20 cellular contexts compared by ENCODE assay signal in genomic region chr6:154480144-154480639, GRCh38. TPM values are rescaled to one million over a fixed set of nuclear protein-coding genes. Genes with fewer than 3 reads are reported as not detected.
DNase-seq lines count a peak whose midpoint lies in the region; ATAC-seq, FAIRE-seq and TF ChIP-seq lines count a peak whose summit lies in the region.
"Had no signal": no experiment of that assay in that cellular context is flagged by ENCODE, and none has a peak within 500 bp of the region (broad histone marks: within the 10 kb centered on the region; RNA-seq: fewer than 3 reads in every experiment).

No MANE protein-coding gene starts in this region.

- no peak for ATAC-seq in A549
- ATAC-seq in body of pancreas, result no peak
- ATAC-seq: activated CD8-positive, alpha-beta memory T cell treated with anti-CD3 and anti-CD28 coated beads, Interleukin-2, amount 10 ng/mL, durations not matched to agents 7 days and 5 days; HCT116; T-cell had no signal

- POLR2A ChIA-PET in A549 (lab: Yijun Ruan, JAX), result no interaction called here

- no peak overlapping the region for H3K27ac ChIP-seq in A549
- H3K27ac ChIP-seq in endodermal cell (ENCODE audit: low read depth, low read length), result peak overlapping the region; percentile 3
- H3K27ac ChIP-seq in ovary, result peak overlapping the region; percentile 42 to 49
- no peak overlapping the region for H3K27ac ChIP-seq in right atrium auricular region
- H3K27ac ChIP-seq in body of pancreas, result peak overlapping the region in 2 of 4 donors; percentile 22 to 62

- TF ChIP-seq RAD21 in A549 (conservative IDR thresholded peaks at IDR 0.05 in 1 of 2, IDR thresholded peaks at IDR 0.05 in 1 of 2), result no peak

- H3K9me3 ChIP-seq in A549, result no peaks in the 10 kb centered on the region
- no peaks in the 10 kb centered on the region for H3K9me3 ChIP-seq in endodermal cell (ENCODE audit: control insufficient read depth, low read length)
- no peaks in the 10 kb centered on the region for H3K9me3 ChIP-seq in ovary
- H3K9me3 ChIP-seq in right atrium auricular region, result no peaks in the 10 kb centered on the region
- H3K9me3 ChIP-seq in body of pancreas, result no peaks in the 10 kb centered on the region

- H3K27me3 ChIP-seq in endodermal cell (ENCODE audit: control insufficient read depth, insufficient read depth, low read length, poor library complexity, severe bottlenecking), result no peaks in the 10 kb centered on the region
- no peaks in the 10 kb centered on the region for H3K27me3 ChIP-seq in ovary
- H3K27me3 ChIP-seq in right atrium auricular region, result no peaks in the 10 kb centered on the region
- no peaks in the 10 kb centered on the region for H3K27me3 ChIP-seq in body of pancreas

- no peak for TF ChIP-seq POLR2A in A549 (IDR thresholded peaks at IDR 0.05; ENCODE audit: low read length)
- TF ChIP-seq POLR2A in ovary (IDR thresholded peaks at IDR 0.05), result no peak
- TF ChIP-seq POLR2A in body of pancreas (IDR thresholded peaks at IDR 0.05), result no peak

- H3K4me3 Mint-ChIP-seq in HFFc6 (peak overlapping the region; percentile 87), endodermal cell (no peak overlapping the region)
- H3K4me3 Mint-ChIP-seq: activated CD8-positive, alpha-beta memory T cell treated with anti-CD3 and anti-CD28 coated beads, Interleukin-2, amount 10 ng/mL, durations not matched to agents 7 days and 5 days; activated naive CD4-positive, alpha-beta T cell treated with anti-CD3 and anti-CD28 coated beads for 36 hours; T-cell had no signal

- H3K27me3 Mint-ChIP-seq in HFFc6 (ENCODE audit: insufficient read depth) (no peaks in the 10 kb centered on the region; the same call in 1 of the 2 replicates), endodermal cell (ENCODE audit: insufficient read depth) (no peaks in the 10 kb centered on the region)
- H3K27me3 Mint-ChIP-seq: T-cell had no signal

- TF ChIP-seq EP300 in A549 (IDR thresholded peaks at IDR 0.05), result no peak
- TF ChIP-seq EP300 in ovary (IDR thresholded peaks at IDR 0.05), result no peak

- H3K36me3 ChIP-seq in endodermal cell (ENCODE audit: control insufficient read depth, insufficient read depth, low read length) (no peaks in the 10 kb centered on the region), ovary (no peaks in the 10 kb centered on the region), right atrium auricular region (no peaks in the 10 kb centered on the region), body of pancreas (replicated peaks in 1 of 2; ENCODE audit: insufficient read depth in 1 of 2, low read depth in 2 of 2) (no peaks in the 10 kb centered on the region)

- H3K36me3 Mint-ChIP-seq in HFFc6 (ENCODE audit: low read depth), result peaks cover 8% of the 10 kb centered on the region
- H3K36me3 Mint-ChIP-seq in endodermal cell (ENCODE audit: low read depth), result no peaks in the 10 kb centered on the region
- H3K36me3 Mint-ChIP-seq: activated CD8-positive, alpha-beta memory T cell treated with anti-CD3 and anti-CD28 coated beads, Interleukin-2, amount 10 ng/mL, durations not matched to agents 7 days and 5 days; T-cell had no signal

- CTCF ChIA-PET in A549 (lab: Yijun Ruan, JAX), result interaction anchor here (2.1 kb wide), 1 partner anchor 21 kb away, joined by 7 read pairs; no protein-coding TSS in a partner anchor

- DNase-seq in A549 (ENCODE audit: low read depth in 1 of 2, low spot score in 1 of 2) (no peak), HFFc6 (no peak), endodermal cell (no peak), ovary (no peak), amygdala (lab: John Stamatoyannopoulos, UW) (no peak), right atrium auricular region (ENCODE audit: low spot score) (no peak), body of pancreas (no peak), NCI-H510A treated with DMSO at 0.1 percent for 48 hours (lab: John Stamatoyannopoulos, UW) (no peak)
- DNase-seq: activated CD8-positive, alpha-beta memory T cell treated with anti-CD3 and anti-CD28 coated beads, Interleukin-2, amount 10 ng/mL, durations not matched to agents 7 days and 5 days; activated naive CD4-positive, alpha-beta T cell treated with anti-CD3 and anti-CD28 coated beads for 36 hours; effector memory CD4-positive, alpha-beta T cell; GDM1; MV-4-11; NCI-H2081 treated with DMSO at 0.1 percent for 48 hours; stimulated activated CD4-positive, alpha-beta T cell treated with anti-CD3 and anti-CD28 coated beads, Interleukin-4, amount 100 ng/mL, for 1 hour; stimulated activated CD8-positive, alpha-beta memory T cell treated with anti-CD3 and anti-CD28 coated beads, Interleukin-4, amount 100 ng/mL, for 48 hours; T-cell had no signal

- H3K9ac ChIP-seq in endodermal cell (ENCODE audit: extremely low read depth, low read length, poor library complexity, severe bottlenecking), result no peak overlapping the region

- peak overlapping the region; percentile 87 for H3K27ac Mint-ChIP-seq in HFFc6
- no peak overlapping the region for H3K27ac Mint-ChIP-seq in endodermal cell
- H3K27ac Mint-ChIP-seq: activated CD8-positive, alpha-beta memory T cell treated with anti-CD3 and anti-CD28 coated beads, Interleukin-2, amount 10 ng/mL, durations not matched to agents 7 days and 5 days; activated naive CD4-positive, alpha-beta T cell treated with anti-CD3 and anti-CD28 coated beads for 36 hours; T-cell had no signal

- H3K4me3 ChIP-seq in A549, result no peak overlapping the region
- no peak overlapping the region for H3K4me3 ChIP-seq in endodermal cell (ENCODE audit: low read length)
- no peak overlapping the region for H3K4me3 ChIP-seq in ovary
- no peak overlapping the region for H3K4me3 ChIP-seq in right atrium auricular region
- H3K4me3 ChIP-seq in body of pancreas, result no peak overlapping the region

- H3K4me1 ChIP-seq in A549 (peaks cover 33% of the 10 kb centered on the region; the same call in 2 of the 3 replicates), endodermal cell (ENCODE audit: control insufficient read depth, insufficient read depth, low read length) (no peaks in the 10 kb centered on the region), ovary (ENCODE audit: insufficient read depth) (peaks cover 21% of the 10 kb centered on the region), right atrium auricular region (peaks cover 0 to 62% of the 10 kb centered on the region in 2 donors), body of pancreas (peaks cover 75% of the 10 kb centered on the region)

- TF ChIP-seq CTCF in A549 (IDR thresholded peaks at IDR 0.05) (no peak), HFFc6 (IDR thresholded peaks at IDR 0.05) (no peak), endodermal cell (conservative IDR thresholded peaks at IDR 0.05) (peak; percentile 21), ovary (IDR thresholded peaks at IDR 0.05) (no peak), right atrium auricular region (IDR thresholded peaks at IDR 0.05) (no peak), body of pancreas (IDR thresholded peaks at IDR 0.05) (no peak)

- H3K4me1 Mint-ChIP-seq in HFFc6 (ENCODE audit: low read depth) (peaks cover 69% of the 10 kb centered on the region), endodermal cell (peaks cover 13% of the 10 kb centered on the region)
- H3K4me1 Mint-ChIP-seq: activated CD8-positive, alpha-beta memory T cell treated with anti-CD3 and anti-CD28 coated beads, Interleukin-2, amount 10 ng/mL, durations not matched to agents 7 days and 5 days; T-cell had no signal

- H3K9me3 Mint-ChIP-seq in HFFc6 (no peaks in the 10 kb centered on the region), endodermal cell (no peaks in the 10 kb centered on the region)
- H3K9me3 Mint-ChIP-seq: activated naive CD4-positive, alpha-beta T cell treated with anti-CD3 and anti-CD28 coated beads for 36 hours; T-cell had no signal

- intact Hi-C loops in ovary (cut with DNase I) (no loop called here), body of pancreas (cut with DNase I) (no loop called here)

- FAIRE-seq in A549 (lab: Jason Lieb, UNC), result no peak
- FAIRE-seq: bronchial epithelial cell, GM12892 had no signal

- WGBS in A549 (ENCODE audit: missing lambda C conversion rate), result 89% methylated on average over 7 of the region's 7 CpGs
- 83 to 86% methylated on average over 6 to 7 of the region's 7 CpGs for WGBS in endodermal cell (ENCODE audit: insufficient coverage in 1 of 2, insufficient read length in 1 of 2), 2 experiments
- 67 to 78% (median 71%) methylated on average over 7 of the region's 7 CpGs for WGBS in ovary, 3 donors
- 75 to 84% methylated on average over 7 of the region's 7 CpGs for WGBS in body of pancreas, 2 donors

- H3K4me2 ChIP-seq in A549, result peak overlapping the region; percentile 60

TF ChIP-seq in A549, 52 proteins besides CTCF, POLR2A, EP300 and RAD21 (continues in another document):
- TF ChIP-seq RARB (CRISPR knock-in tag; IDR thresholded peaks at IDR 0.05) (no peak), PHF8 (IDR thresholded peaks at IDR 0.05; ENCODE audit: borderline replicate concordance, low read depth) (no peak), HES2 (IDR thresholded peaks at IDR 0.05) (no peak), CHD2 (IDR thresholded peaks at IDR 0.05; ENCODE audit: low read length, partially characterized antibody) (no peak)
- TF ChIP-seq, protein P1, sequence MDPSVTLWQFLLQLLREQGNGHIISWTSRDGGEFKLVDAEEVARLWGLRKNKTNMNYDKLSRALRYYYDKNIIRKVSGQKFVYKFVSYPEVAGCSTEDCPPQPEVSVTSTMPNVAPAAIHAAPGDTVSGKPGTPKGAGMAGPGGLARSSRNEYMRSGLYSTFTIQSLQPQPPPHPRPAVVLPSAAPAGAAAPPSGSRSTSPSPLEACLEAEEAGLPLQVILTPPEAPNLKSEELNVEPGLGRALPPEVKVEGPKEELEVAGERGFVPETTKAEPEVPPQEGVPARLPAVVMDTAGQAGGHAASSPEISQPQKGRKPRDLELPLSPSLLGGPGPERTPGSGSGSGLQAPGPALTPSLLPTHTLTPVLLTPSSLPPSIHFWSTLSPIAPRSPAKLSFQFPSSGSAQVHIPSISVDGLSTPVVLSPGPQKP (IDR thresholded peaks at IDR 0.05; ENCODE audit: low read depth, low read length), result no peak

RNA-seq across cellular contexts. Expression of gene CNKSR3, which starts 30.3 kb away (rescaled TPM):
- polyA plus RNA-seq in A549 (2011; rRNA removed) (2.9 and 3.8 TPM in 2 replicates), A549 (2017; fragmentation: RNase III; extraction: RNeasy Plus Mini Kit Qiagen cat#74134 plus additional on column Dnase treatment) (3.5 to 5.2 TPM (median 4.1 TPM) in 3 replicates), ovary (10 to 100 TPM; 14.1 to 16.7 TPM)
- polyA plus RNA-seq in A549 (2012; cell fraction: cytosol; rRNA removed), result 1.3 and 1.6 TPM in 2 replicates
- polyA plus RNA-seq in A549 (2012; cell fraction: nucleus; rRNA removed), result 1.4 and 2.3 TPM in 2 replicates
- 3.8 and 4.0 TPM in 2 replicates for polyA minus RNA-seq in A549 (2011; rRNA and poly(A)+ RNA removed)
- 10 to 100 TPM; 15.3 to 21.7 (median 18.7) TPM for total RNA-seq in HFFc6 (2021; fragmentation: NEBNext Ultra II Directional; extraction: Animal tissue kit (Norgen Biotek cat#: 25700))
- total RNA-seq in endodermal cell (1 to 10 TPM; 5.9 to 8.0 TPM), ovary (10 to 100 TPM in 5 of 7 donors, 1 to 10 TPM in 2; 8.6 to 15.4 (median 12.8) TPM), right atrium auricular region (10 to 100 TPM; 11.5 to 16.8 TPM), body of pancreas (10 to 100 TPM in 1 of 2 donors, 1 to 10 TPM in 1; 9.3 to 13.2 TPM)
- polyA plus RNA-seq in endodermal cell (2013, experiment 1 of 2), result 14.3 TPM
- polyA plus RNA-seq in endodermal cell (2013, experiment 2 of 2), result 10.2 TPM
- total RNA-seq: activated CD8-positive, alpha-beta memory T cell treated with anti-CD3 and anti-CD28 coated beads, Interleukin-2, amount 10 ng/mL, durations not matched to agents 7 days and 5 days had no signal

Comparison
In these comparisons a context has a peak if more than half of its experiments do, and no peak if none do; other contexts are left out.
1. H3K27ac ChIP-seq: peak in endodermal cell (single experiment) and ovary (2 of 2); none in A549 (0 of 2) and right atrium auricular region (0 of 2).